ENCODE assay signal across 8 cellular contexts in genomic region chr1:116375884-116376733, GRCh38. TPM values are rescaled to one million over a fixed set of nuclear protein-coding genes. Genes with fewer than 3 reads are reported as not detected.
DNase-seq lines count a peak whose midpoint lies in the region; ATAC-seq and TF ChIP-seq lines count a peak whose summit lies in the region.

No MANE protein-coding gene starts in this region.

- H3K27ac Mint-ChIP-seq in HFFc6, result peak overlapping the region; percentile 89
- peak overlapping the region; percentile 88 for H3K27ac Mint-ChIP-seq in WTC11
- H3K27ac Mint-ChIP-seq in effector memory CD8-positive, alpha-beta T cell, result peak overlapping the region; percentile 95 to 98

- H3K36me3 Mint-ChIP-seq in HFFc6 (ENCODE audit: low read depth) (no peaks in the 10 kb centered on the region; the same call in 1 of the 2 replicates), WTC11 (no peaks in the 10 kb centered on the region)
- H3K36me3 Mint-ChIP-seq in effector memory CD8-positive, alpha-beta T cell (ENCODE audit: insufficient read depth), result peaks cover 47% of the 10 kb centered on the region

- CTCF ChIA-PET in WTC11 (lab: Charles Lee), result interaction anchor here (0.6 to 4.3 kb wide), 8 partner anchors 41 to 237 kb away, joined by 3 to 29 read pairs (median 6); no protein-coding TSS in a partner anchor

- TF ChIP-seq CTCF in HFFc6 (IDR thresholded peaks at IDR 0.05) (no peak), WTC11 (IDR thresholded peaks at IDR 0.05) (no peak)

- H3K9me3 Mint-ChIP-seq in HFFc6, result no peaks in the 10 kb centered on the region
- no peaks in the 10 kb centered on the region for H3K9me3 Mint-ChIP-seq in WTC11
- no peaks in the 10 kb centered on the region for H3K9me3 Mint-ChIP-seq in effector memory CD8-positive, alpha-beta T cell

- POLR2A ChIA-PET in WTC11 (lab: Charles Lee), result no interaction called here

- DNase-seq in AG08396 (ENCODE audit: low spot score) (peak; percentile 26), HFFc6 (peak; percentile 72), WTC11 (ENCODE audit: low spot score) (peak; percentile 49), midbrain (lab: John Stamatoyannopoulos, UW) (peak; percentile 35), NCI-H1092 (lab: John Stamatoyannopoulos, UW) (no peak)
- no peak for DNase-seq in effector memory CD8-positive, alpha-beta T cell
- peak; percentile 64 for DNase-seq in stimulated activated naive CD8-positive, alpha-beta T cell treated with anti-CD3 and anti-CD28 coated beads, Interleukin-15, Interleukin-2, amounts not matched to agents 100 U/mL and 50 U/mL, for 24 hours

- H3K4me3 Mint-ChIP-seq in HFFc6 (peak overlapping the region; percentile 98), WTC11 (peak overlapping the region; percentile 86)
- peak overlapping the region; percentile 94 to 95 for H3K4me3 Mint-ChIP-seq in effector memory CD8-positive, alpha-beta T cell

- H3K27me3 Mint-ChIP-seq in HFFc6 (ENCODE audit: insufficient read depth) (peaks cover 3% of the 10 kb centered on the region; the same call in 1 of the 2 replicates), WTC11 (ENCODE audit: low read depth) (peaks cover 9% of the 10 kb centered on the region)
- H3K27me3 Mint-ChIP-seq in effector memory CD8-positive, alpha-beta T cell, result no peaks in the 10 kb centered on the region

- ATAC-seq in WTC11, result peak; percentile 3; the same call in 1 of the 2 replicates
- no peak for ATAC-seq in effector memory CD8-positive, alpha-beta T cell (replicated peaks)
- peak; percentile 22 for ATAC-seq in stimulated activated naive CD8-positive, alpha-beta T cell treated with anti-CD3 and anti-CD28 coated beads, Interleukin-15, Interleukin-2, amounts not matched to agents 100 U/mL and 50 U/mL, for 24 hours
- ATAC-seq in GM18909 (IDR thresholded peaks at IDR 0.05; ENCODE audit: poor library complexity, unreplicated experiment), result no peak

- H3K4me1 Mint-ChIP-seq in HFFc6 (ENCODE audit: low read depth) (peaks cover 72% of the 10 kb centered on the region), WTC11 (peaks cover 77% of the 10 kb centered on the region)
- H3K4me1 Mint-ChIP-seq in effector memory CD8-positive, alpha-beta T cell (ENCODE audit: low read depth in 2 of 2), result peaks cover 54 to 64% of the 10 kb centered on the region in 2 donors

TF ChIP-seq in WTC11, 78 proteins besides CTCF, POLR2A, EP300 and RAD21:
- TF ChIP-seq USF2 (CRISPR knock-in tag; IDR thresholded peaks at IDR 0.05), result no peak
- no peak for TF ChIP-seq MXD4 (CRISPR knock-in tag; IDR thresholded peaks at IDR 0.05; ENCODE audit: borderline replicate concordance)
- no peak for TF ChIP-seq ZNF281 (CRISPR knock-in tag; IDR thresholded peaks at IDR 0.05)
- TF ChIP-seq SP1 (CRISPR knock-in tag; conservative IDR thresholded peaks at IDR 0.05), result no peak
- TF ChIP-seq ZBTB43 (CRISPR knock-in tag; IDR thresholded peaks at IDR 0.05), result no peak
- TF ChIP-seq KAT7 (CRISPR knock-in tag; IDR thresholded peaks at IDR 0.05; ENCODE audit: borderline replicate concordance), result no peak
- TF ChIP-seq MYBL2 (CRISPR knock-in tag; IDR thresholded peaks at IDR 0.05), result no peak
- TF ChIP-seq IRF1 (CRISPR knock-in tag; IDR thresholded peaks at IDR 0.05), result no peak
- TF ChIP-seq NR2C2 (CRISPR knock-in tag; IDR thresholded peaks at IDR 0.05), result no peak
- no peak for TF ChIP-seq JAZF1 (CRISPR knock-in tag; IDR thresholded peaks at IDR 0.05)
- TF ChIP-seq ELF4 (CRISPR knock-in tag; IDR thresholded peaks at IDR 0.05; ENCODE audit: low read depth), result no peak
- TF ChIP-seq AR (CRISPR knock-in tag; IDR thresholded peaks at IDR 0.05), result no peak
- TF ChIP-seq E2F1 (CRISPR knock-in tag; IDR thresholded peaks at IDR 0.05), result no peak

RNA-seq across cellular contexts. Expression of gene ATP1A1, which starts 3.1 kb away (rescaled TPM):
- total RNA-seq in HFFc6 (2021; fragmentation: NEBNext Ultra II Directional; extraction: Animal tissue kit (Norgen Biotek cat#: 25700)), result 100 to 1,000 TPM; 192 to 244 (median 222) TPM
- total RNA-seq in WTC11 (2021), result 259 to 286 TPM (median 259 TPM) in 3 replicates

Comparison
In these comparisons a context has a peak if more than half of its experiments do, and no peak if none do; other contexts are left out.
1. DNase-seq: peak in AG08396 (single experiment), HFFc6 (single experiment), WTC11 (single experiment), midbrain (single experiment) and stimulated activated naive CD8-positive, alpha-beta T cell treated with anti-CD3 and anti-CD28 coated beads, Interleukin-15, Interleukin-2, amounts not matched to agents 100 U/mL and 50 U/mL, for 24 hours (single experiment); none in effector memory CD8-positive, alpha-beta T cell (0 of 3) and NCI-H1092 (single experiment).
2. ATAC-seq: peak in WTC11 (single experiment) and stimulated activated naive CD8-positive, alpha-beta T cell treated with anti-CD3 and anti-CD28 coated beads, Interleukin-15, Interleukin-2, amounts not matched to agents 100 U/mL and 50 U/mL, for 24 hours (single experiment); none in effector memory CD8-positive, alpha-beta T cell (single experiment) and GM18909 (single experiment).
3. Peak in every context shown above with its lines, with median percentiles within 50 percentile points of each other: H3K27ac Mint-ChIP-seq and H3K4me3 Mint-ChIP-seq.